Comparison of ENCODE assay signal across 1 cellular context in the genomic region with DNA sequence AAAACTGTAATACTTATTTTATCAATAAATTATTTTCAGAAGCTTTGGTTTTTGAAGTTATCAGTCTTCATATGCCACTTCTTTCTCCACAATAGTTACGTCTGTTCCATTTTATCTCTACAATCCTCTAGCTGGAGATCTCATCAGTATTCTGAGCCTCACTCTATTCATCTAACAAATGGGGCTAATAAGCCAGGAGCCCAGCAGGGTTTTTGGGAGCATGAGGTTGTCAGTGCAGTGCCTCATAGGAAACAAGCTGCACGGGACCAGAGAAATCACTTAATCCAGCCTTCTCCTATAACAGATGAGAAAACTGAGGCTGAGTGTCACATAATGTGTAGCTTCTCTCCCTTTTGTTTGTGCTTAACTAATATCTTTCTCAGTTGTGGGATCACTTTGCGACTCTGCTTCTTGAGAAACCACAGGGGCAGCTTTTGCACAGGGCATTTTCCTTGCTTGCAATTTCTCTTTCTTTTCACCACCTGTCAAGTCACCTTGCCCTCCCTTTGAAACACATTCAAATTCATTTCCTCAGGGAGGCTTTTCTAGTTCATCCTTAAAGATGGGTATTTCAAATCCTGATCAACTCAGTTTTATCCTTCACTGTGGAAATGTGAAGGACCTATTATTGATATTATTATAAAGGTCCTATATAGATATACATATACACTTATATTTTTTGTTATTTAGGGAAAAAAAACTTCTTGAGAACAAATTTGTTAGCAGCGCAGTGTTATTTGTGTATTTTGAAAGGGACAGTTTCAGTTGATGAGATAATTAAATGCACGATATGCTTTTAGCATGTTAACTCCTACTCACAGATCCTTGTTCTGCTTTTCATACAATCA.
TF ChIP-seq lines count a peak whose summit lies in the region.

No MANE protein-coding gene starts in this region.

TF ChIP-seq in GM12878, 131 proteins besides CTCF, POLR2A, EP300 and RAD21 (continued from another document and continues in another):
- TF ChIP-seq ELK1 (IDR thresholded peaks at IDR 0.05; ENCODE audit: low read depth, low read length) (no peak), CREM (IDR thresholded peaks at IDR 0.05; ENCODE audit: low read depth) (no peak; the same call in 1 of the 2 replicates), ZSCAN29 (IDR thresholded peaks at IDR 0.05) (no peak), HDGF (IDR thresholded peaks at IDR 0.05) (no peak), ATF3 (IDR thresholded peaks at IDR 0.05; ENCODE audit: borderline replicate concordance, extremely low read depth, low read depth, low read length) (no peak), IRF4 (IDR thresholded peaks at IDR 0.05; ENCODE audit: low read depth, low read length) (0 out of 2 replicates have a peak, but pooled peaks have one; percentile 48), NKRF (conservative IDR thresholded peaks at IDR 0.05) (0 out of 2 replicates have a peak, but pooled peaks have one; percentile 40), KLF5 (IDR thresholded peaks at IDR 0.05; ENCODE audit: partially characterized antibody) (no peak), SRF (IDR thresholded peaks at IDR 0.05; ENCODE audit: low read depth in 2 of 2, low read length in 2 of 2) (no peak), FOXK2 (IDR thresholded peaks at IDR 0.05) (no peak), HDAC2 (IDR thresholded peaks at IDR 0.05) (no peak), GATAD2B (conservative IDR thresholded peaks at IDR 0.05; ENCODE audit: low read depth) (0 out of 2 replicates have a peak, but pooled peaks have one; percentile 47), YY1 (IDR thresholded peaks at IDR 0.05; ENCODE audit: low read depth, low read length) (no peak), IKZF1 (conservative IDR thresholded peaks at IDR 0.05) (peak; percentile 62), CREB1 (IDR thresholded peaks at IDR 0.05; ENCODE audit: low read depth) (0 out of 2 replicates have a peak, but pooled peaks have one; percentile 8), CEBPB (IDR thresholded peaks at IDR 0.05; ENCODE audit: borderline replicate concordance in 1 of 2, low read depth in 2 of 2, low read length in 2 of 2) (no peak; a peak in 1 of 4 replicates), SIX5 (IDR thresholded peaks at IDR 0.05; ENCODE audit: low read depth, low read length, severe bottlenecking) (no peak), HDAC6 (IDR thresholded peaks at IDR 0.05; ENCODE audit: unreplicated experiment) (no peak), MYC (IDR thresholded peaks at IDR 0.05; ENCODE audit: insufficient read depth, insufficient read length, insufficient replicate concordance, low read length, severe bottlenecking) (no peak), BHLHE40 (IDR thresholded peaks at IDR 0.05; ENCODE audit: borderline replicate concordance in 1 of 2, low read depth in 2 of 2, low read length in 1 of 2) (peak; percentile 18 to 44; a peak in 1 of 4 replicates), EED (IDR thresholded peaks at IDR 0.05; ENCODE audit: low read depth) (peak; percentile 78), SREBF2 (IDR thresholded peaks at IDR 0.05; ENCODE audit: low read length) (no peak), SMAD5 (IDR thresholded peaks at IDR 0.05; ENCODE audit: low read depth) (no peak), RBBP5 (conservative IDR thresholded peaks at IDR 0.05) (no peak), JUND (IDR thresholded peaks at IDR 0.05; ENCODE audit: low read depth, low read length) (no peak), TBL1XR1 (IDR thresholded peaks at IDR 0.05; ENCODE audit: low read depth, low read length) (0 out of 2 replicates have a peak, but pooled peaks have one; percentile 12), GABPA (IDR thresholded peaks at IDR 0.05; ENCODE audit: low read depth) (no peak), STAT3 (IDR thresholded peaks at IDR 0.05; ENCODE audit: low read depth, low read length) (no peak), TCF12 (IDR thresholded peaks at IDR 0.05; ENCODE audit: low read depth, low read length) (peak; percentile 79), SMAD1 (IDR thresholded peaks at IDR 0.05; ENCODE audit: low read depth, partially characterized antibody) (no peak), BRCA1 (IDR thresholded peaks at IDR 0.05; ENCODE audit: low read depth, low read length) (no peak), LARP7 (IDR thresholded peaks at IDR 0.05) (no peak), FOS (IDR thresholded peaks at IDR 0.05; ENCODE audit: borderline replicate concordance, extremely low read depth, insufficient read length) (no peak), TAF1 (IDR thresholded peaks at IDR 0.05; ENCODE audit: borderline replicate concordance, low read depth, low read length) (no peak)
- TF ChIP-seq, protein P1, sequence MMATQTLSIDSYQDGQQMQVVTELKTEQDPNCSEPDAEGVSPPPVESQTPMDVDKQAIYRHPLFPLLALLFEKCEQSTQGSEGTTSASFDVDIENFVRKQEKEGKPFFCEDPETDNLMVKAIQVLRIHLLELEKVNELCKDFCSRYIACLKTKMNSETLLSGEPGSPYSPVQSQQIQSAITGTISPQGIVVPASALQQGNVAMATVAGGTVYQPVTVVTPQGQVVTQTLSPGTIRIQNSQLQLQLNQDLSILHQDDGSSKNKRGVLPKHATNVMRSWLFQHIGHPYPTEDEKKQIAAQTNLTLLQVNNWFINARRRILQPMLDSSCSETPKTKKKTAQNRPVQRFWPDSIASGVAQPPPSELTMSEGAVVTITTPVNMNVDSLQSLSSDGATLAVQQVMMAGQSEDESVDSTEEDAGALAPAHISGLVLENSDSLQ (IDR thresholded peaks at IDR 0.05) = 0 out of 2 replicates have a peak, but pooled peaks have one; percentile 44
- TF ChIP-seq, protein P2, sequence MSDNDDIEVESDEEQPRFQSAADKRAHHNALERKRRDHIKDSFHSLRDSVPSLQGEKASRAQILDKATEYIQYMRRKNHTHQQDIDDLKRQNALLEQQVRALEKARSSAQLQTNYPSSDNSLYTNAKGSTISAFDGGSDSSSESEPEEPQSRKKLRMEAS (IDR thresholded peaks at IDR 0.05; ENCODE audit: low read depth, low read length) = no peak
- TF ChIP-seq, protein P3, sequence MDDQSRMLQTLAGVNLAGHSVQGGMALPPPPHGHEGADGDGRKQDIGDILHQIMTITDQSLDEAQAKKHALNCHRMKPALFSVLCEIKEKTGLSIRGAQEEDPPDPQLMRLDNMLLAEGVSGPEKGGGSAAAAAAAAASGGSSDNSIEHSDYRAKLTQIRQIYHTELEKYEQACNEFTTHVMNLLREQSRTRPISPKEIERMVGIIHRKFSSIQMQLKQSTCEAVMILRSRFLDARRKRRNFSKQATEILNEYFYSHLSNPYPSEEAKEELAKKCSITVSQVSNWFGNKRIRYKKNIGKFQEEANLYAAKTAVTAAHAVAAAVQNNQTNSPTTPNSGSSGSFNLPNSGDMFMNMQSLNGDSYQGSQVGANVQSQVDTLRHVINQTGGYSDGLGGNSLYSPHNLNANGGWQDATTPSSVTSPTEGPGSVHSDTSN (IDR thresholded peaks at IDR 0.05; ENCODE audit: insufficient replicate concordance, low read depth, low read length) = no peak
- TF ChIP-seq, protein P4, sequence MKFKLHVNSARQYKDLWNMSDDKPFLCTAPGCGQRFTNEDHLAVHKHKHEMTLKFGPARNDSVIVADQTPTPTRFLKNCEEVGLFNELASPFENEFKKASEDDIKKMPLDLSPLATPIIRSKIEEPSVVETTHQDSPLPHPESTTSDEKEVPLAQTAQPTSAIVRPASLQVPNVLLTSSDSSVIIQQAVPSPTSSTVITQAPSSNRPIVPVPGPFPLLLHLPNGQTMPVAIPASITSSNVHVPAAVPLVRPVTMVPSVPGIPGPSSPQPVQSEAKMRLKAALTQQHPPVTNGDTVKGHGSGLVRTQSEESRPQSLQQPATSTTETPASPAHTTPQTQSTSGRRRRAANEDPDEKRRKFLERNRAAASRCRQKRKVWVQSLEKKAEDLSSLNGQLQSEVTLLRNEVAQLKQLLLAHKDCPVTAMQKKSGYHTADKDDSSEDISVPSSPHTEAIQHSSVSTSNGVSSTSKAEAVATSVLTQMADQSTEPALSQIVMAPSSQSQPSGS (IDR thresholded peaks at IDR 0.05; ENCODE audit: low read length) = no peak; the same call in 1 of the 2 replicates
- TF ChIP-seq, protein P5, sequence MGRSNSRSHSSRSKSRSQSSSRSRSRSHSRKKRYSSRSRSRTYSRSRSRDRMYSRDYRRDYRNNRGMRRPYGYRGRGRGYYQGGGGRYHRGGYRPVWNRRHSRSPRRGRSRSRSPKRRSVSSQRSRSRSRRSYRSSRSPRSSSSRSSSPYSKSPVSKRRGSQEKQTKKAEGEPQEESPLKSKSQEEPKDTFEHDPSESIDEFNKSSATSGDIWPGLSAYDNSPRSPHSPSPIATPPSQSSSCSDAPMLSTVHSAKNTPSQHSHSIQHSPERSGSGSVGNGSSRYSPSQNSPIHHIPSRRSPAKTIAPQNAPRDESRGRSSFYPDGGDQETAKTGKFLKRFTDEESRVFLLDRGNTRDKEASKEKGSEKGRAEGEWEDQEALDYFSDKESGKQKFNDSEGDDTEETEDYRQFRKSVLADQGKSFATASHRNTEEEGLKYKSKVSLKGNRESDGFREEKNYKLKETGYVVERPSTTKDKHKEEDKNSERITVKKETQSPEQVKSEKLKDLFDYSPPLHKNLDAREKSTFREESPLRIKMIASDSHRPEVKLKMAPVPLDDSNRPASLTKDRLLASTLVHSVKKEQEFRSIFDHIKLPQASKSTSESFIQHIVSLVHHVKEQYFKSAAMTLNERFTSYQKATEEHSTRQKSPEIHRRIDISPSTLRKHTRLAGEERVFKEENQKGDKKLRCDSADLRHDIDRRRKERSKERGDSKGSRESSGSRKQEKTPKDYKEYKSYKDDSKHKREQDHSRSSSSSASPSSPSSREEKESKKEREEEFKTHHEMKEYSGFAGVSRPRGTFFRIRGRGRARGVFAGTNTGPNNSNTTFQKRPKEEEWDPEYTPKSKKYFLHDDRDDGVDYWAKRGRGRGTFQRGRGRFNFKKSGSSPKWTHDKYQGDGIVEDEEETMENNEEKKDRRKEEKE (IDR thresholded peaks at IDR 0.05) = no peak
- TF ChIP-seq, protein P6, sequence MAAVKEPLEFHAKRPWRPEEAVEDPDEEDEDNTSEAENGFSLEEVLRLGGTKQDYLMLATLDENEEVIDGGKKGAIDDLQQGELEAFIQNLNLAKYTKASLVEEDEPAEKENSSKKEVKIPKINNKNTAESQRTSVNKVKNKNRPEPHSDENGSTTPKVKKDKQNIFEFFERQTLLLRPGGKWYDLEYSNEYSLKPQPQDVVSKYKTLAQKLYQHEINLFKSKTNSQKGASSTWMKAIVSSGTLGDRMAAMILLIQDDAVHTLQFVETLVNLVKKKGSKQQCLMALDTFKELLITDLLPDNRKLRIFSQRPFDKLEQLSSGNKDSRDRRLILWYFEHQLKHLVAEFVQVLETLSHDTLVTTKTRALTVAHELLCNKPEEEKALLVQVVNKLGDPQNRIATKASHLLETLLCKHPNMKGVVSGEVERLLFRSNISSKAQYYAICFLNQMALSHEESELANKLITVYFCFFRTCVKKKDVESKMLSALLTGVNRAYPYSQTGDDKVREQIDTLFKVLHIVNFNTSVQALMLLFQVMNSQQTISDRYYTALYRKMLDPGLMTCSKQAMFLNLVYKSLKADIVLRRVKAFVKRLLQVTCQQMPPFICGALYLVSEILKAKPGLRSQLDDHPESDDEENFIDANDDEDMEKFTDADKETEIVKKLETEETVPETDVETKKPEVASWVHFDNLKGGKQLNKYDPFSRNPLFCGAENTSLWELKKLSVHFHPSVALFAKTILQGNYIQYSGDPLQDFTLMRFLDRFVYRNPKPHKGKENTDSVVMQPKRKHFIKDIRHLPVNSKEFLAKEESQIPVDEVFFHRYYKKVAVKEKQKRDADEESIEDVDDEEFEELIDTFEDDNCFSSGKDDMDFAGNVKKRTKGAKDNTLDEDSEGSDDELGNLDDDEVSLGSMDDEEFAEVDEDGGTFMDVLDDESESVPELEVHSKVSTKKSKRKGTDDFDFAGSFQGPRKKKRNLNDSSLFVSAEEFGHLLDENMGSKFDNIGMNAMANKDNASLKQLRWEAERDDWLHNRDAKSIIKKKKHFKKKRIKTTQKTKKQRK (IDR thresholded peaks at IDR 0.05; ENCODE audit: low read depth, low read length) = no peak
